Comparison of ENCODE assay signal across 7 cellular contexts in the genomic region with DNA sequence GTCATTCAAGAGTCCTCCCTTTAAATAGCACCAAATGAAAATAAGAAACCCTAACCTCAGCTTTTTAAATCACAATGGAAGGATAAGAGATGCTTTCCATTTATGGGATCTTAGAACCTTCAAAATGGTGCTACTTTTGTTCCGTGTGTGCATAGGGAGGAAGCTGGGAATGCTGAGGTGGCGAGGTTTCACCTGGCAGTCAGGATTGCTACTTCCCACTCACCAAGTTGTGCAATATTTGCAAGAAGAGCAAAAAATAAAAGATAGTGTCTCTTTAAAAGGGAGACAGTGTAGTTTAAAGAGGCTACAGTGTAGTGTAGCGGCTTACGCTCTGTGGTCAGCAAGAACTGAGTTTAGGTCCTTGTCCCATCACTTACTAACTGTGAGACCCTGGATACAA.
"Had no signal": no experiment of that assay in that cellular context is flagged by ENCODE, and none has a peak within 500 bp of the region (broad histone marks: within the 10 kb centered on the region; RNA-seq: fewer than 3 reads in every experiment).

No MANE protein-coding gene starts in this region.

- H3K4me2 ChIP-seq: GM23338 had no signal

- H3K4me3 ChIP-seq: GM23338, HAP-1 had no signal

- H3K27ac ChIP-seq: HL-60 had no signal

- H3K4me3 Mint-ChIP-seq: GM23338, HFFc6, IgD-negative memory B cell had no signal

- H3K4me1 ChIP-seq: HAP-1 had no signal

- H3K4me1 Mint-ChIP-seq: IgD-negative memory B cell had no signal

- ATAC-seq: GM23338, HCT116 had no signal

- H3K36me3 ChIP-seq: HAP-1 had no signal

- H3K27ac Mint-ChIP-seq: GM23338, HFFc6, IgD-negative memory B cell had no signal

- H3K27me3 Mint-ChIP-seq: IgD-negative memory B cell had no signal

- H3K9me3 Mint-ChIP-seq: GM23338 had no signal

- H2AFZ ChIP-seq: GM23338 had no signal

- DNase-seq: HFFc6, KBM-7 had no signal

- H3K9me3 ChIP-seq: HAP-1 had no signal
